ENCODE assay signal across 20 cellular contexts in genomic region chr4:3330682-3331081, GRCh38. TPM values are rescaled to one million over a fixed set of nuclear protein-coding genes. Genes with fewer than 3 reads are reported as not detected.
DNase-seq lines count a peak whose midpoint lies in the region; ATAC-seq and TF ChIP-seq lines count a peak whose summit lies in the region.
"Had no signal": no experiment of that assay in that cellular context is flagged by ENCODE, and none has a peak within 500 bp of the region (broad histone marks: within the 10 kb centered on the region; RNA-seq: fewer than 3 reads in every experiment).

No MANE protein-coding gene starts in this region.

- CTCF ChIA-PET in A673 (lab: Charles Lee) = no interaction called here

- POLR2A ChIA-PET in A673 (lab: Charles Lee; ENCODE audit: low non-redundant PET) = no interaction called here

- H3K4me1 ChIP-seq in left ventricle myocardium inferior (peaks cover 46% of the 10 kb centered on the region), A673 (ENCODE audit: insufficient read depth, low read length, poor library complexity, severe bottlenecking) (peaks cover 10% of the 10 kb centered on the region)

- ATAC-seq in Right ventricle myocardium inferior (no peak), left colon (peak; percentile 69)
- ATAC-seq: GM23338; stimulated activated naive CD8-positive, alpha-beta T cell treated with anti-CD3 and anti-CD28 coated beads, Interleukin-15, Interleukin-2, amounts not matched to agents 100 U/mL and 50 U/mL, for 24 hours had no signal

- H3K36me3 ChIP-seq in left ventricle myocardium inferior = no peaks in the 10 kb centered on the region
- no peaks in the 10 kb centered on the region for H3K36me3 ChIP-seq in A673 (ENCODE audit: insufficient read depth, low read length, poor library complexity, severe bottlenecking)
- H3K36me3 ChIP-seq: transverse colon had no signal

- H3K27ac ChIP-seq in left ventricle myocardium inferior (replicated peaks) = peak overlapping the region; percentile 86
- H3K27ac ChIP-seq in A673 (ENCODE audit: low read depth, low read length, poor library complexity, severe bottlenecking) = no peak overlapping the region
- H3K27ac ChIP-seq: transverse colon had no signal

- H3K4me3 ChIP-seq in left ventricle myocardium inferior (no peak overlapping the region), A673 (ENCODE audit: low read depth, low read length, poor library complexity, severe bottlenecking) (no peak overlapping the region)
- H3K4me3 ChIP-seq: GM23338, transverse colon had no signal

- intact Hi-C loops in left ventricle myocardium inferior (cut with micrococcal nuclease) = no loop called here
- intact Hi-C loops in Right ventricle myocardium inferior (cut with DNase I) = loop anchor here (5.0 kb wide), 1 partner anchor 38 kb away; the partner anchor contains the start of gene RGS12
- intact Hi-C loops in left colon (cut with DNase I, micrococcal nuclease) = no loop called here
- intact Hi-C loops in posterior cingulate gyrus (cut with DNase I) = no loop called here
- intact Hi-C loops in A673 (cut with micrococcal nuclease; ENCODE audit: unreplicated experiment) = no loop called here

- H3K9me3 ChIP-seq in left ventricle myocardium inferior (replicated peaks) = no peaks in the 10 kb centered on the region
- no peaks in the 10 kb centered on the region for H3K9me3 ChIP-seq in A673 (ENCODE audit: low read depth, low read length, poor library complexity, severe bottlenecking)
- H3K9me3 ChIP-seq: transverse colon had no signal

- DNase-seq in left ventricle myocardium inferior = no peak
- DNase-seq in Right ventricle myocardium inferior (ENCODE audit: missing footprints) = no peak
- peak; percentile 99 for DNase-seq in SKM-1 treated with dmso at 0.1 percent for 144 hours (lab: John Stamatoyannopoulos, UW; ENCODE audit: unreplicated experiment)
- DNase-seq in left colon = no peak
- DNase-seq in ureter (ENCODE audit: low spot score) = peak; percentile 18
- DNase-seq in kidney tubule cell (ENCODE audit: low spot score) = no peak
- no peak for DNase-seq in posterior cingulate gyrus
- no peak for DNase-seq in A673 (ENCODE audit: low spot score)
- DNase-seq: ACHN; activated CD4-positive, alpha-beta T cell treated with anti-CD3 and anti-CD28 coated beads for 1 hour; activated T-cell treated with anti-CD3 and anti-CD28 coated beads for 4 hours; CD4-positive, alpha-beta T cell; foreskin fibroblast; NCI-H1092 treated with DMSO at 0.1 percent for 48 hours; NCI-H2107; NCI-H510A treated with DMSO at 0.1 percent for 48 hours; stimulated activated naive CD8-positive, alpha-beta T cell treated with anti-CD3 and anti-CD28 coated beads, Interleukin-15, Interleukin-2, amounts not matched to agents 100 U/mL and 50 U/mL, for 24 hours; T1000; transverse colon had no signal

- H3K27me3 ChIP-seq in left ventricle myocardium inferior (ENCODE audit: low read depth) (no peaks in the 10 kb centered on the region), A673 (replicated peaks; ENCODE audit: insufficient read depth, low read depth, low read length, poor library complexity) (no peaks in the 10 kb centered on the region)
- H3K27me3 ChIP-seq: transverse colon had no signal

- TF ChIP-seq CTCF in left ventricle myocardium inferior (IDR thresholded peaks at IDR 0.05; ENCODE audit: borderline replicate concordance) (no peak), A673 (conservative IDR thresholded peaks at IDR 0.05; ENCODE audit: low read depth, low read length) (no peak)

- no TSS peak for BruUV-seq in A673 (replicated peaks; lab: Mats Ljungman, UMichigan)

RNA-seq across cellular contexts. Expression of gene RGS12, which starts 37.9 kb away (rescaled TPM):
- 13.4 TPM for total RNA-seq in left ventricle myocardium inferior
- 21.0 TPM for total RNA-seq in Right ventricle myocardium inferior
- total RNA-seq in left colon = 10 to 100 TPM; 21.5 to 23.5 TPM
- total RNA-seq in ureter = 50.8 TPM
- 53.9 and 56.7 TPM in 2 replicates for total RNA-seq in A673 (2021)

Comparison
In these comparisons a context has a peak if more than half of its experiments do, and no peak if none do; other contexts are left out.
1. DNase-seq: peak in SKM-1 treated with dmso at 0.1 percent for 144 hours (single experiment) and ureter (single experiment); none in left ventricle myocardium inferior (single experiment), Right ventricle myocardium inferior (single experiment), left colon (0 of 2), kidney tubule cell (single experiment), posterior cingulate gyrus (0 of 10) and A673 (single experiment).